8 cellular contexts compared by ENCODE assay signal in genomic region chr3:40476478-40477470, GRCh38. TPM values are rescaled to one million over a fixed set of nuclear protein-coding genes. Genes with fewer than 3 reads are reported as not detected.
DNase-seq lines count a peak whose midpoint lies in the region; ATAC-seq, FAIRE-seq and TF ChIP-seq lines count a peak whose summit lies in the region.

Gene ZNF619 (plus strand): TSS chr3:40477122. CDS start chr3:40477980, 858 bp downstream.

- peak within 1 kb of the TSS; percentile 40 for H4K12ac ChIP-seq in trophoblast cell (ENCODE audit: low read depth, low read length)

- H3K9me3 ChIP-seq in Karpas-422 (ENCODE audit: low read length) (no peaks in the 10 kb centered on the region), left ventricle myocardium inferior (replicated peaks) (no peaks in the 10 kb centered on the region), trophoblast cell (ENCODE audit: insufficient read depth, low read depth, low read length) (no peaks in the 10 kb centered on the region)

- peak within 1 kb of the TSS; percentile 98 for H2AFZ ChIP-seq in Karpas-422 (ENCODE audit: low read length)
- H2AFZ ChIP-seq in trophoblast cell (ENCODE audit: insufficient read depth, low read length, poor library complexity) = peak within 1 kb of the TSS; percentile 76

- H4K8ac ChIP-seq in trophoblast cell (ENCODE audit: low read depth, low read length) = peak within 1 kb of the TSS; percentile 92

- H3K9me2 ChIP-seq in Karpas-422 (replicated peaks; ENCODE audit: insufficient read depth, low read length) = no peaks in the 10 kb centered on the region

- H3K36me3 ChIP-seq in Karpas-422 (ENCODE audit: insufficient read depth, low read length) (no peaks in the 10 kb centered on the region), left ventricle myocardium inferior (peaks cover 32% of the 10 kb centered on the region), trophoblast cell (ENCODE audit: control insufficient read depth in 1 of 2, insufficient read depth in 2 of 2, low read length in 2 of 2) (peaks cover 0 to 2% of the 10 kb centered on the region in 2 experiments)

- H3K9ac ChIP-seq in Karpas-422 (ENCODE audit: low read length) = peak within 1 kb of the TSS; percentile 86
- H3K9ac ChIP-seq in trophoblast cell (ENCODE audit: low read length) = peak within 1 kb of the TSS; percentile 66

- H3K79me1 ChIP-seq in trophoblast cell (ENCODE audit: low read length) = peaks cover 3% of the 10 kb centered on the region

- H3K4me3 ChIP-seq in Karpas-422 (ENCODE audit: low read length) (peak within 1 kb of the TSS; percentile 82), left ventricle myocardium inferior (peak within 1 kb of the TSS; percentile 88), trophoblast cell (ENCODE audit: low read depth, low read length) (peak within 1 kb of the TSS; percentile 76)

- peaks cover 11% of the 10 kb centered on the region for H3K79me2 ChIP-seq in Karpas-422 (ENCODE audit: low read length)
- peaks cover 4% of the 10 kb centered on the region for H3K79me2 ChIP-seq in trophoblast cell (ENCODE audit: control insufficient read depth, insufficient read depth, low read length, poor library complexity)

- DNase-seq in Karpas-422 (peak; percentile 89), amniotic stem cell (lab: John Stamatoyannopoulos, UW) (peak; percentile 9), left ventricle myocardium inferior (peak; percentile 76), trophoblast cell (peak; percentile 40 to 70)

- peak within 1 kb of the TSS; percentile 5 for H3K4ac ChIP-seq in trophoblast cell (ENCODE audit: low read depth, low read length)

- intact Hi-C loops in left ventricle myocardium inferior (cut with micrococcal nuclease) = no loop called here

- no peak within 1 kb of the TSS for H2BK12ac ChIP-seq in trophoblast cell (ENCODE audit: low read length)

- no peak within 1 kb of the TSS for H2AK5ac ChIP-seq in trophoblast cell (ENCODE audit: low read length)

- H4K91ac ChIP-seq in trophoblast cell (ENCODE audit: low read depth, low read length) = peak within 1 kb of the TSS; percentile 63

- H3K4me1 ChIP-seq in Karpas-422 (ENCODE audit: low read length) (peaks cover 24% of the 10 kb centered on the region), left ventricle myocardium inferior (peaks cover 19% of the 10 kb centered on the region), trophoblast cell (ENCODE audit: control insufficient read depth in 1 of 2, insufficient read depth in 2 of 2, low read length in 2 of 2) (peaks cover 0 to 3% of the 10 kb centered on the region in 2 experiments)

- peak within 1 kb of the TSS; percentile 9 for H3K18ac ChIP-seq in trophoblast cell (ENCODE audit: low read length)

- FAIRE-seq in G401.6 (lab: Jason Lieb, UNC) = peak; percentile 48

- H3K27me3 ChIP-seq in Karpas-422 (ENCODE audit: low read length) (no peaks in the 10 kb centered on the region), left ventricle myocardium inferior (ENCODE audit: low read depth) (no peaks in the 10 kb centered on the region), trophoblast cell (ENCODE audit: insufficient read depth, low read length) (no peaks in the 10 kb centered on the region)

- H3K14ac ChIP-seq in trophoblast cell (ENCODE audit: low read length) = peak within 1 kb of the TSS; percentile 56

- H4K20me1 ChIP-seq in Karpas-422 (ENCODE audit: insufficient read depth, low read depth, low read length) = no peaks in the 10 kb centered on the region

- H2BK120ac ChIP-seq in trophoblast cell (ENCODE audit: insufficient read depth, low read length, poor library complexity) = peak within 1 kb of the TSS; percentile 3

- H3K4me2 ChIP-seq in Karpas-422 (ENCODE audit: low read depth, low read length, poor library complexity, severe bottlenecking) (peak within 1 kb of the TSS; percentile 97), trophoblast cell (ENCODE audit: low read length) (peak within 1 kb of the TSS; percentile 74)

- H3K23ac ChIP-seq in trophoblast cell (ENCODE audit: low read length) = no peak within 1 kb of the TSS

- WGBS in trophoblast cell (ENCODE audit: extremely low coverage, insufficient coverage, insufficient read length) = no CpG with 5 or more reads among the region's 48 CpGs

- ATAC-seq in GM21717 (IDR thresholded peaks at IDR 0.05; ENCODE audit: unreplicated experiment) (peak; percentile 73), SK-N-SH treated with all-trans-retinoic acid at 6 μM for 48 hours (peak; percentile 96), HG03457 (IDR thresholded peaks at IDR 0.05; ENCODE audit: unreplicated experiment) (no peak)

- H2BK5ac ChIP-seq in trophoblast cell (ENCODE audit: low read depth, low read length, poor library complexity) = no peak within 1 kb of the TSS

- no peak within 1 kb of the TSS for H3K27ac ChIP-seq in Karpas-422 (ENCODE audit: low read length)
- peak within 1 kb of the TSS; percentile 80 for H3K27ac ChIP-seq in left ventricle myocardium inferior (replicated peaks)
- H3K27ac ChIP-seq in trophoblast cell (ENCODE audit: low read depth, low read length) = no peak within 1 kb of the TSS

- TF ChIP-seq CTCF in left ventricle myocardium inferior (IDR thresholded peaks at IDR 0.05; ENCODE audit: borderline replicate concordance) = no peak

TF ChIP-seq in SK-N-SH treated with all-trans-retinoic acid at 6 μM for 48 hours, 23 proteins besides CTCF, POLR2A, EP300 and RAD21:
- no peak for TF ChIP-seq RARB (CRISPR knock-in tag; IDR thresholded peaks at IDR 0.05)
- no peak for TF ChIP-seq ZNF8 (CRISPR knock-in tag; IDR thresholded peaks at IDR 0.05)
- no peak; the same call in 1 of the 2 replicates for TF ChIP-seq CREB5 (CRISPR knock-in tag; IDR thresholded peaks at IDR 0.05; ENCODE audit: low read depth)
- no peak for TF ChIP-seq ISL1 (CRISPR knock-in tag; IDR thresholded peaks at IDR 0.05)
- TF ChIP-seq PATZ1 (CRISPR knock-in tag; IDR thresholded peaks at IDR 0.05; ENCODE audit: borderline replicate concordance) = no peak
- no peak for TF ChIP-seq GLIS3 (CRISPR knock-in tag; IDR thresholded peaks at IDR 0.05)
- no peak for TF ChIP-seq PPARA (CRISPR knock-in tag; IDR thresholded peaks at IDR 0.05; ENCODE audit: borderline replicate concordance)
- no peak for TF ChIP-seq ZNF565 (CRISPR knock-in tag; conservative IDR thresholded peaks at IDR 0.05; ENCODE audit: low read depth)

RNA-seq across cellular contexts. Expression of gene ZNF619, which starts in this region (rescaled TPM):
- total RNA-seq in Karpas-422 (2014; rRNA removed; shearing (Covaris generic); ENCODE audit: low replicate concordance) = 13.1 and 13.3 TPM in 2 replicates
- 3.6 TPM for total RNA-seq in left ventricle myocardium inferior
- 2.6 and 2.8 TPM in 2 replicates for polyA plus RNA-seq in trophoblast cell (2013)

Comparison
In these comparisons a context has a peak if more than half of its experiments do, and no peak if none do; other contexts are left out.
1. DNase-seq: peak in every context shown above with its lines; median percentile 89 in Karpas-422; 76 in left ventricle myocardium inferior; 55 in trophoblast cell; 9 in amniotic stem cell.